Comparison of ENCODE assay signal across 20 cellular contexts in the genomic region with DNA sequence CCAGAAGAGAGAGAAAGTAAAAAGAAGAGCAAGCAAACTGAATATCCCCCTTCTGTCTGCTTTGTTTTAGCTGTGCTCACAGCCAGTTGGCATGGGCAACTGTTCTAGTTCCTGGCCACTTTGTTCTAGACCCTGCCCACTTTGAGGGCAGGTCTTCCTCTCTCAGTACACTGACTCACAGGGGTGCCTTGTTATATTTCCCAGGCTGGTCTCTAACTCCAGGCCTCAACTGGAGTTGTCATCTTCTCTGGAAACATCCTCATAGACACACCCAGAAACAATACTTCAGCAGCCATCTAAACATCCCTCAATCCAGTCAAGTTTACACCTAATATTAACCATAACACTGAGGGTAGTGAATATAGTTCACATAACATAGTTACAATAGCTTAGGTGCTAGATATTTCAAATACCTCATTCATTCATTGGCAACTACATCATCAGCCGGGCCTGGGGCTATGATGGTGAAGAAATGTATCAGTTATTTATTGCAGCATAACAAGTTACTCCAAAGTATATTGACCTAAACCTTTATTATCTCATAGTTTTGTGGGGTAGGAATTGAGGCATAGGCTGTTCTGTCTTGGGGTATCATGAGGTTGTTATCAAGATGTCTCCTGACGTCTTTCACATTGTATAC.
A peak's percentile ranks its signal among the peaks of the same experiment; 100 is the strongest.
DNase-seq lines count a peak whose midpoint lies in the region; ATAC-seq, FAIRE-seq and TF ChIP-seq lines count a peak whose summit lies in the region.
"Had no signal": no experiment of that assay in that cellular context is flagged by ENCODE, and none has a peak within 500 bp of the region (broad histone marks: within the 10 kb centered on the region; RNA-seq: fewer than 3 reads in every experiment).

No MANE protein-coding gene starts in this region.

- H3K4me1 ChIP-seq in keratinocyte (ENCODE audit: control insufficient read depth, extremely low read depth, insufficient read depth, low read length) = peaks cover 3% of the 10 kb centered on the region
- H3K4me1 ChIP-seq in right lobe of liver = no peaks in the 10 kb centered on the region

- H3K4me3 ChIP-seq in keratinocyte (ENCODE audit: control insufficient read depth in 2 of 3, extremely low read depth in 1 of 3, insufficient read depth in 2 of 3, low read depth in 1 of 3, low read length in 3 of 3) (no peak overlapping the region), right lobe of liver (no peak overlapping the region)

- POLR2A ChIA-PET in activated CD4-positive, alpha-beta memory T cell treated with anti-CD3 and anti-CD28 coated beads for 36 hours (lab: Charles Lee) = no interaction called here

- no peak overlapping the region for H3K4me3 Mint-ChIP-seq in nephron progenitor cell
- no peak overlapping the region for H3K4me3 Mint-ChIP-seq in activated CD4-positive, alpha-beta memory T cell treated with anti-CD3 and anti-CD28 coated beads for 36 hours
- H3K4me3 Mint-ChIP-seq: B cell; CD4-positive, alpha-beta T cell; H9 had no signal

- H4K20me1 ChIP-seq in keratinocyte (ENCODE audit: control insufficient read depth, extremely low read depth, insufficient read depth, low read length) = no peaks in the 10 kb centered on the region

- H3K27ac ChIP-seq in keratinocyte (ENCODE audit: control insufficient read depth, insufficient read depth, low read length) (no peak overlapping the region), right lobe of liver (no peak overlapping the region)

- H3K27me3 ChIP-seq in keratinocyte (ENCODE audit: control insufficient read depth, extremely low read depth, insufficient read depth, low read length) = no peaks in the 10 kb centered on the region
- no peaks in the 10 kb centered on the region for H3K27me3 ChIP-seq in right lobe of liver

- 88% methylated on average over 2 of the region's 2 CpGs for WGBS in right lobe of liver (ENCODE audit: insufficient coverage, low coverage, low lambda C conversion rate, missing lambda C conversion rate)

- no peak for ATAC-seq in GM21381 (IDR thresholded peaks at IDR 0.05; ENCODE audit: unreplicated experiment)
- no peak for ATAC-seq in right lobe of liver
- ATAC-seq: HepG2 had no signal

- TF ChIP-seq CTCF in keratinocyte (optimal IDR thresholded peaks at IDR 0.05 in 1 of 3, IDR thresholded peaks at IDR 0.05 in 1 of 3, conservative IDR thresholded peaks at IDR 0.05 in 1 of 3; ENCODE audit: extremely low read depth in 1 of 3, insufficient read depth in 2 of 3, low read length in 3 of 3) (no peak), nephron progenitor cell (IDR thresholded peaks at IDR 0.05) (no peak), right lobe of liver (IDR thresholded peaks at IDR 0.05) (no peak)

- CTCF ChIA-PET in activated CD4-positive, alpha-beta memory T cell treated with anti-CD3 and anti-CD28 coated beads for 36 hours (lab: Charles Lee) = no interaction called here

- H3K27ac Mint-ChIP-seq in nephron progenitor cell = peak overlapping the region; percentile 77
- no peak overlapping the region for H3K27ac Mint-ChIP-seq in activated CD4-positive, alpha-beta memory T cell treated with anti-CD3 and anti-CD28 coated beads for 36 hours
- H3K27ac Mint-ChIP-seq: B cell; CD4-positive, alpha-beta T cell; H9 had no signal

- H3K9ac ChIP-seq in keratinocyte (ENCODE audit: control insufficient read depth, extremely low read depth, insufficient read depth, low read length) = no peak overlapping the region

- dilution Hi-C loops in keratinocyte (cut with MboI; ENCODE audit: extremely low pct_ligation_motif_present, low sequenced_read_pairs) = no loop called here

- H3K36me3 Mint-ChIP-seq in nephron progenitor cell (ENCODE audit: low read depth) = peaks cover 5% of the 10 kb centered on the region
- no peaks in the 10 kb centered on the region for H3K36me3 Mint-ChIP-seq in activated CD4-positive, alpha-beta memory T cell treated with anti-CD3 and anti-CD28 coated beads for 36 hours

- no peak overlapping the region for H2AFZ ChIP-seq in keratinocyte (ENCODE audit: control insufficient read depth, low read length)

- H3K9me1 ChIP-seq in keratinocyte (ENCODE audit: control insufficient read depth, extremely low read depth, insufficient read depth, low read length) = no peaks in the 10 kb centered on the region

- H3K79me2 ChIP-seq in keratinocyte (ENCODE audit: control insufficient read depth, insufficient read depth, low read length) = peaks cover 3% of the 10 kb centered on the region

- no peaks in the 10 kb centered on the region for H3K27me3 Mint-ChIP-seq in nephron progenitor cell (ENCODE audit: low read depth, poor library complexity)
- no peaks in the 10 kb centered on the region for H3K27me3 Mint-ChIP-seq in activated CD4-positive, alpha-beta memory T cell treated with anti-CD3 and anti-CD28 coated beads for 36 hours
- H3K27me3 Mint-ChIP-seq: B cell; CD4-positive, alpha-beta T cell had no signal

- no peak for TF ChIP-seq POLR2A in right lobe of liver (IDR thresholded peaks at IDR 0.05)

- intact Hi-C loops in right lobe of liver (cut with DNase I) = no loop called here
- intact Hi-C loops in activated CD4-positive, alpha-beta memory T cell treated with anti-CD3 and anti-CD28 coated beads for 36 hours (cut with micrococcal nuclease) = no loop called here

- peaks cover 4% of the 10 kb centered on the region for H3K9me3 Mint-ChIP-seq in nephron progenitor cell
- H3K9me3 Mint-ChIP-seq in activated CD4-positive, alpha-beta memory T cell treated with anti-CD3 and anti-CD28 coated beads for 36 hours = no peaks in the 10 kb centered on the region
- H3K9me3 Mint-ChIP-seq: H9 had no signal

- peak; percentile 23 for FAIRE-seq in keratinocyte (lab: Jason Lieb, UNC)
- FAIRE-seq: A204.1, G401.6, GM12891, HepG2, HTR-8/SVneo had no signal

- no peaks in the 10 kb centered on the region for H3K36me3 ChIP-seq in keratinocyte (ENCODE audit: control insufficient read depth in 2 of 2, extremely low read depth in 1 of 2, insufficient read depth in 2 of 2, low read length in 2 of 2)
- H3K36me3 ChIP-seq in right lobe of liver = no peaks in the 10 kb centered on the region

- H3K4me2 ChIP-seq in keratinocyte (ENCODE audit: control insufficient read depth, extremely low read depth, insufficient read depth, low read depth, low read length) = no peak overlapping the region

- H3K9me3 ChIP-seq in keratinocyte (ENCODE audit: control insufficient read depth, low read depth, low read length) = no peaks in the 10 kb centered on the region
- H3K9me3 ChIP-seq in right lobe of liver = no peaks in the 10 kb centered on the region

- DNase-seq in HT1080 (ENCODE audit: low read depth) (peak; percentile 52), dermis blood vessel endothelial cell (peak; percentile 20), keratinocyte (ENCODE audit: low read depth, low spot score) (no peak), nephron progenitor cell (no peak), right lobe of liver (no peak), NCI-H2196 treated with DMSO at 0.1 percent for 48 hours (lab: John Stamatoyannopoulos, UW; ENCODE audit: unreplicated experiment) (no peak)
- DNase-seq in activated CD4-positive, alpha-beta memory T cell treated with anti-CD3 and anti-CD28 coated beads for 36 hours = no peak
- DNase-seq: C1 segment of cervical spinal cord; Calu3; CD4-positive, alpha-beta T cell; DMS 273 treated with DMSO at 0.1 percent for 48 hours; GOT3; H9 had no signal

- no peaks in the 10 kb centered on the region for H3K4me1 Mint-ChIP-seq in nephron progenitor cell
- no peaks in the 10 kb centered on the region for H3K4me1 Mint-ChIP-seq in activated CD4-positive, alpha-beta memory T cell treated with anti-CD3 and anti-CD28 coated beads for 36 hours (ENCODE audit: low read depth)

Comparison
In these comparisons a context has a peak if more than half of its experiments do, and no peak if none do; other contexts are left out.
1. DNase-seq: peak in HT1080 (single experiment) and dermis blood vessel endothelial cell (single experiment); none in keratinocyte (single experiment), nephron progenitor cell (single experiment), right lobe of liver (0 of 3), activated CD4-positive, alpha-beta memory T cell treated with anti-CD3 and anti-CD28 coated beads for 36 hours (single experiment) and NCI-H2196 treated with DMSO at 0.1 percent for 48 hours (single experiment).